Comparison of ENCODE assay signal across 9 cellular contexts in genomic region chr17:40071720-40072480, GRCh38. TPM values are rescaled to one million over a fixed set of nuclear protein-coding genes. Genes with fewer than 3 reads are reported as not detected.
A peak's percentile ranks its signal among the peaks of the same experiment; 100 is the strongest.
DNase-seq lines count a peak whose midpoint lies in the region; ATAC-seq and TF ChIP-seq lines count a peak whose summit lies in the region.
"Had no signal": no experiment of that assay in that cellular context is flagged by ENCODE, and none has a peak within 500 bp of the region (broad histone marks: within the 10 kb centered on the region; RNA-seq: fewer than 3 reads in every experiment).

No MANE protein-coding gene starts in this region.

- H3K27me3 ChIP-seq in Loucy (ENCODE audit: insufficient read depth, low read length, poor library complexity, severe bottlenecking) (no peaks in the 10 kb centered on the region), RWPE2 (ENCODE audit: insufficient read depth, poor library complexity, severe bottlenecking) (no peaks in the 10 kb centered on the region), psoas muscle (ENCODE audit: insufficient read depth in 3 of 3, low read length in 2 of 3) (no peaks in the 10 kb centered on the region)

- peaks cover 25% of the 10 kb centered on the region; the same call in 1 of the 2 replicates for H3K79me2 ChIP-seq in Loucy (ENCODE audit: insufficient read depth, low read length)

- H3K4me2 ChIP-seq in Loucy (ENCODE audit: low read depth, low read length, poor library complexity, severe bottlenecking), result peak overlapping the region; percentile 76

- H3K9me3 ChIP-seq in Loucy (ENCODE audit: insufficient read depth, low read depth, low read length) (no peaks in the 10 kb centered on the region), RWPE2 (ENCODE audit: severe bottlenecking) (no peaks in the 10 kb centered on the region), psoas muscle (no peaks in the 10 kb centered on the region)

- peak overlapping the region; percentile 48 for H3K27ac ChIP-seq in RWPE2 (ENCODE audit: poor library complexity, severe bottlenecking)
- H3K27ac ChIP-seq in psoas muscle, result peak overlapping the region; percentile 94

- H3K36me3 Mint-ChIP-seq in activated CD8-positive, alpha-beta memory T cell treated with anti-CD3 and anti-CD28 coated beads, Interleukin-2, amount 10 ng/mL, durations not matched to agents 7 days and 5 days, result no peaks in the 10 kb centered on the region
- H3K36me3 Mint-ChIP-seq in HFFc6 (ENCODE audit: low read depth), result no peaks in the 10 kb centered on the region; the same call in 1 of the 2 replicates
- H3K36me3 Mint-ChIP-seq: naive B cell had no signal

- no peak overlapping the region for H2AFZ ChIP-seq in Loucy (ENCODE audit: low read length)

- H3K27me3 Mint-ChIP-seq in activated CD8-positive, alpha-beta memory T cell treated with anti-CD3 and anti-CD28 coated beads, Interleukin-2, amount 10 ng/mL, durations not matched to agents 7 days and 5 days, result no peaks in the 10 kb centered on the region
- no peaks in the 10 kb centered on the region; the same call in 1 of the 2 replicates for H3K27me3 Mint-ChIP-seq in HFFc6 (ENCODE audit: insufficient read depth)
- H3K27me3 Mint-ChIP-seq: naive B cell had no signal

- intact Hi-C loops in psoas muscle (cut with DNase I), result no loop called here

- 15 to 22% (median 18%) methylated on average over 12 of the region's 12 CpGs for WGBS in psoas muscle, 3 donors

- H3K4me1 Mint-ChIP-seq in activated CD8-positive, alpha-beta memory T cell treated with anti-CD3 and anti-CD28 coated beads, Interleukin-2, amount 10 ng/mL, durations not matched to agents 7 days and 5 days, result peaks cover 37% of the 10 kb centered on the region
- H3K4me1 Mint-ChIP-seq in HFFc6 (ENCODE audit: low read depth), result peaks cover 60% of the 10 kb centered on the region

- CTCF ChIA-PET in activated CD8-positive, alpha-beta memory T cell treated with anti-CD3 and anti-CD28 coated beads, Interleukin-2, amount 10 ng/mL, durations not matched to agents 7 days and 5 days (lab: Charles Lee), result interaction anchor here (0.8 to 5.5 kb wide), 4 partner anchors 7 to 44 kb away, joined by 3 to 85 read pairs (median 4); partner anchors contain the start of gene THRA

- ATAC-seq in RWPE2 (ENCODE audit: low read depth), result peak; percentile 26; the same call in 2 of the 3 replicates
- peak; percentile 43 to 65 (median 60) for ATAC-seq in psoas muscle
- ATAC-seq in activated CD8-positive, alpha-beta memory T cell treated with anti-CD3 and anti-CD28 coated beads, Interleukin-2, amount 10 ng/mL, durations not matched to agents 7 days and 5 days, result no peak
- no peak for ATAC-seq in GM21717 (IDR thresholded peaks at IDR 0.05; ENCODE audit: unreplicated experiment)

- H3K9me2 ChIP-seq in Loucy (replicated peaks; ENCODE audit: low read depth, low read length), result no peaks in the 10 kb centered on the region

- H3K9ac ChIP-seq in Loucy (ENCODE audit: low read depth, low read length, poor library complexity, severe bottlenecking), result peak overlapping the region; percentile 27

- H3K27ac Mint-ChIP-seq in activated CD8-positive, alpha-beta memory T cell treated with anti-CD3 and anti-CD28 coated beads, Interleukin-2, amount 10 ng/mL, durations not matched to agents 7 days and 5 days, result no peak overlapping the region
- H3K27ac Mint-ChIP-seq in HFFc6, result no peak overlapping the region

- peak; percentile 76 for DNase-seq in RWPE2 (ENCODE audit: low spot score)
- DNase-seq in fibroblast of villous mesenchyme (ENCODE audit: low read depth), result peak; percentile 52
- peak; percentile 82 to 91 for DNase-seq in psoas muscle
- DNase-seq in activated CD8-positive, alpha-beta memory T cell treated with anti-CD3 and anti-CD28 coated beads, Interleukin-2, amount 10 ng/mL, durations not matched to agents 7 days and 5 days, result no peak
- DNase-seq in HFFc6, result no peak
- DNase-seq in HK-2 (ENCODE audit: unreplicated experiment), result no peak
- DNase-seq: naive B cell had no signal

- no peaks in the 10 kb centered on the region for H4K20me1 ChIP-seq in Loucy (ENCODE audit: insufficient read depth, low read length, poor library complexity, severe bottlenecking)

- H3K4me1 ChIP-seq in Loucy (ENCODE audit: insufficient read depth, low read length, poor library complexity, severe bottlenecking), result peaks cover 59% of the 10 kb centered on the region
- H3K4me1 ChIP-seq in RWPE2 (ENCODE audit: insufficient read depth, poor library complexity, severe bottlenecking), result peaks cover 56% of the 10 kb centered on the region
- H3K4me1 ChIP-seq in psoas muscle, result peaks cover 86% of the 10 kb centered on the region

- no peaks in the 10 kb centered on the region for H3K9me3 Mint-ChIP-seq in activated CD8-positive, alpha-beta memory T cell treated with anti-CD3 and anti-CD28 coated beads, Interleukin-2, amount 10 ng/mL, durations not matched to agents 7 days and 5 days (ENCODE audit: low read depth)
- H3K9me3 Mint-ChIP-seq in HFFc6, result no peaks in the 10 kb centered on the region
- H3K9me3 Mint-ChIP-seq: naive B cell had no signal

- no peaks in the 10 kb centered on the region for H3F3A ChIP-seq in Loucy (ENCODE audit: low read depth)

- no peaks in the 10 kb centered on the region; the same call in 1 of the 2 replicates for H3K36me3 ChIP-seq in Loucy (ENCODE audit: insufficient read depth, low read length)
- H3K36me3 ChIP-seq in RWPE2 (ENCODE audit: low read depth), result peaks cover 8% of the 10 kb centered on the region; the same call in 1 of the 2 replicates
- peaks cover 0 to 22% of the 10 kb centered on the region in 2 donors for H3K36me3 ChIP-seq in psoas muscle (ENCODE audit: insufficient read depth in 1 of 2, low read depth in 1 of 2)

- TF ChIP-seq CTCF in Loucy (conservative IDR thresholded peaks at IDR 0.05; ENCODE audit: low read length) (no peak), RWPE2 (IDR thresholded peaks at IDR 0.05; ENCODE audit: poor library complexity, severe bottlenecking) (no peak), fibroblast of villous mesenchyme (IDR thresholded peaks at IDR 0.05; ENCODE audit: insufficient read depth, low read depth, low read length) (no peak), psoas muscle (IDR thresholded peaks at IDR 0.05) (no peak), HFFc6 (IDR thresholded peaks at IDR 0.05) (no peak)

- no peak overlapping the region for H3K4me3 Mint-ChIP-seq in activated CD8-positive, alpha-beta memory T cell treated with anti-CD3 and anti-CD28 coated beads, Interleukin-2, amount 10 ng/mL, durations not matched to agents 7 days and 5 days
- no peak overlapping the region for H3K4me3 Mint-ChIP-seq in HFFc6

- no peak overlapping the region for H3K4me3 ChIP-seq in Loucy (ENCODE audit: low read length, poor library complexity, severe bottlenecking)
- H3K4me3 ChIP-seq in RWPE2 (ENCODE audit: severe bottlenecking), result no peak overlapping the region
- H3K4me3 ChIP-seq in fibroblast of villous mesenchyme (ENCODE audit: low read depth, low read length), result no peak overlapping the region
- H3K4me3 ChIP-seq in psoas muscle, result peak overlapping the region; percentile 63

RNA-seq across cellular contexts. Expression of gene THRA, which starts 9.1 kb away (rescaled TPM):
- 19.0 and 27.2 TPM in 2 replicates for total RNA-seq in fibroblast of villous mesenchyme
- 10 to 100 TPM; 39.5 to 55.1 (median 42.9) TPM for total RNA-seq in psoas muscle
- polyA plus RNA-seq in psoas muscle, result 10 to 100 TPM in 2 of 3 donors, 1 to 10 TPM in 1; 9.5 to 60.0 (median 29.0) TPM
- total RNA-seq in activated CD8-positive, alpha-beta memory T cell treated with anti-CD3 and anti-CD28 coated beads, Interleukin-2, amount 10 ng/mL, durations not matched to agents 7 days and 5 days, result 1 to 10 TPM; 5.9 to 8.3 TPM
- 10 to 100 TPM; 29.3 to 33.7 (median 30.7) TPM for total RNA-seq in HFFc6 (2021; fragmentation: NEBNext Ultra II Directional; extraction: Animal tissue kit (Norgen Biotek cat#: 25700))

RNA-seq across cellular contexts. Expression of gene MED24, which starts 17.7 kb away (rescaled TPM):
- total RNA-seq in fibroblast of villous mesenchyme (46.7 and 47.9 TPM in 2 replicates), psoas muscle (100 to 1,000 TPM in 2 of 4 donors, 10 to 100 TPM in 2; 56.3 to 120 (median 87.9) TPM)
- polyA plus RNA-seq in psoas muscle, result 100 to 1,000 TPM in 1 of 3 donors, 10 to 100 TPM in 2; 51.1 to 115 (median 55.9) TPM
- total RNA-seq in activated CD8-positive, alpha-beta memory T cell treated with anti-CD3 and anti-CD28 coated beads, Interleukin-2, amount 10 ng/mL, durations not matched to agents 7 days and 5 days, result 100 to 1,000 TPM in 1 of 2 experiments, 10 to 100 TPM in 1; 98.0 to 107 TPM
- total RNA-seq in HFFc6 (2021; fragmentation: NEBNext Ultra II Directional; extraction: Animal tissue kit (Norgen Biotek cat#: 25700)), result 10 to 100 TPM; 60.9 to 72.8 (median 65.3) TPM

RNA-seq across cellular contexts. Expression of gene NR1D1, which starts 28.5 kb away (rescaled TPM):
- total RNA-seq in fibroblast of villous mesenchyme, result 1.7 and 2.3 TPM in 2 replicates
- total RNA-seq in psoas muscle, result 10 to 100 TPM; 29.4 to 88.7 (median 51.0) TPM
- polyA plus RNA-seq in psoas muscle, result 10 to 100 TPM; 21.4 to 41.6 (median 24.4) TPM
- 1 to 10 TPM; 3.3 to 4.8 TPM for total RNA-seq in activated CD8-positive, alpha-beta memory T cell treated with anti-CD3 and anti-CD28 coated beads, Interleukin-2, amount 10 ng/mL, durations not matched to agents 7 days and 5 days
- total RNA-seq in HFFc6 (2021; fragmentation: NEBNext Ultra II Directional; extraction: Animal tissue kit (Norgen Biotek cat#: 25700)), result 10 to 100 TPM; 11.2 to 15.8 (median 15.1) TPM

RNA-seq across cellular contexts. Expression of gene MSL1, which starts 49.9 kb away (rescaled TPM):
- total RNA-seq in fibroblast of villous mesenchyme (64.4 and 73.0 TPM in 2 replicates), psoas muscle (10 to 100 TPM; 63.3 to 75.6 (median 69.0) TPM)
- 10 to 100 TPM; 48.6 to 84.7 (median 56.4) TPM for polyA plus RNA-seq in psoas muscle
- total RNA-seq in activated CD8-positive, alpha-beta memory T cell treated with anti-CD3 and anti-CD28 coated beads, Interleukin-2, amount 10 ng/mL, durations not matched to agents 7 days and 5 days, result 10 to 100 TPM; 91.4 to 94.7 TPM
- 10 to 100 TPM; 61.2 to 67.8 (median 65.5) TPM for total RNA-seq in HFFc6 (2021; fragmentation: NEBNext Ultra II Directional; extraction: Animal tissue kit (Norgen Biotek cat#: 25700))

RNA-seq across cellular contexts. Expression of gene CSF3, which starts 56.7 kb away (rescaled TPM):
- total RNA-seq in fibroblast of villous mesenchyme (0.97 and 4.3 TPM in 2 replicates), psoas muscle (10 to 100 TPM in 2 of 4 donors, under 1 TPM in 2; 0.30 to 39.8 (median 19.4) TPM)
- 10 to 100 TPM in 1 of 3 donors, 1 to 10 TPM in 2; 3.4 to 46.2 (median 3.9) TPM for polyA plus RNA-seq in psoas muscle
- not detected for total RNA-seq in activated CD8-positive, alpha-beta memory T cell treated with anti-CD3 and anti-CD28 coated beads, Interleukin-2, amount 10 ng/mL, durations not matched to agents 7 days and 5 days
- total RNA-seq in HFFc6 (2021; fragmentation: NEBNext Ultra II Directional; extraction: Animal tissue kit (Norgen Biotek cat#: 25700)), result under 1 TPM in 5 of 6 experiments, not detected in 1; 0.31 to 0.59 (median 0.48) TPM

Comparison
In these comparisons a context has a peak if more than half of its experiments do, and no peak if none do; other contexts are left out.
1. ATAC-seq: peak in RWPE2 (single experiment) and psoas muscle (4 of 4); none in activated CD8-positive, alpha-beta memory T cell treated with anti-CD3 and anti-CD28 coated beads, Interleukin-2, amount 10 ng/mL, durations not matched to agents 7 days and 5 days (single experiment) and GM21717 (single experiment).
2. DNase-seq: peak in RWPE2 (single experiment), fibroblast of villous mesenchyme (single experiment) and psoas muscle (2 of 2); none in activated CD8-positive, alpha-beta memory T cell treated with anti-CD3 and anti-CD28 coated beads, Interleukin-2, amount 10 ng/mL, durations not matched to agents 7 days and 5 days (single experiment), HFFc6 (single experiment) and HK-2 (single experiment).